Comparison of ENCODE assay signal across 1 cellular context in the genomic region with DNA sequence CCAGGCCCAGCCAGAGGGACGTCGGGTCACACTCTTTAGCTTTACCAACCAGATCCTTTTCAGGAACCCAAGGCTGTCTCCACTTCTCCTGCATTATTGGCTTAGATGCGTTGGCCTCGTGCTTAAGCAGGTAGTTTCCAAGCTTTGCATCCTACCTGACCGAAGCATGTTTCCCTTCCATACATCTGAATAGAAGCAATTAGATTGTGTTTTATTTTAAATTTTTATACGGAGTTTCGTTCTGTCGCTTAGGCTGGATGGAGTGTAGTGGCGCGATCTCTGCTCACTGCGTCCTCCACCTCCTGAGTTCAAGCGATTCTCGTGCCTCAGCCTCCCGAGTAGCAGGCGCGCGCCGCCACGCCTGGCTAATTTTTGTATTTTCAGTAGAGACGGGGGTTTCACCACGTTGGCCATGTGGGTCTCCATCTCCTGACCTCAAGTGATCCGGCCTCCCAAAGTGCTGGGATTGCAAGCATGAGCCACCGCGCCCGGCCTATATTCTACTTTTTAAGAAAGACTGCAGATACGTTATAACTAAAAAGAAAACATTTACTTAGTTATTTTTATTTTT.
TF ChIP-seq lines count a peak whose summit lies in the region.

No MANE protein-coding gene starts in this region.

TF ChIP-seq in GM23338, 12 proteins besides CTCF, POLR2A, EP300 and RAD21:
- TF ChIP-seq, protein P1, sequence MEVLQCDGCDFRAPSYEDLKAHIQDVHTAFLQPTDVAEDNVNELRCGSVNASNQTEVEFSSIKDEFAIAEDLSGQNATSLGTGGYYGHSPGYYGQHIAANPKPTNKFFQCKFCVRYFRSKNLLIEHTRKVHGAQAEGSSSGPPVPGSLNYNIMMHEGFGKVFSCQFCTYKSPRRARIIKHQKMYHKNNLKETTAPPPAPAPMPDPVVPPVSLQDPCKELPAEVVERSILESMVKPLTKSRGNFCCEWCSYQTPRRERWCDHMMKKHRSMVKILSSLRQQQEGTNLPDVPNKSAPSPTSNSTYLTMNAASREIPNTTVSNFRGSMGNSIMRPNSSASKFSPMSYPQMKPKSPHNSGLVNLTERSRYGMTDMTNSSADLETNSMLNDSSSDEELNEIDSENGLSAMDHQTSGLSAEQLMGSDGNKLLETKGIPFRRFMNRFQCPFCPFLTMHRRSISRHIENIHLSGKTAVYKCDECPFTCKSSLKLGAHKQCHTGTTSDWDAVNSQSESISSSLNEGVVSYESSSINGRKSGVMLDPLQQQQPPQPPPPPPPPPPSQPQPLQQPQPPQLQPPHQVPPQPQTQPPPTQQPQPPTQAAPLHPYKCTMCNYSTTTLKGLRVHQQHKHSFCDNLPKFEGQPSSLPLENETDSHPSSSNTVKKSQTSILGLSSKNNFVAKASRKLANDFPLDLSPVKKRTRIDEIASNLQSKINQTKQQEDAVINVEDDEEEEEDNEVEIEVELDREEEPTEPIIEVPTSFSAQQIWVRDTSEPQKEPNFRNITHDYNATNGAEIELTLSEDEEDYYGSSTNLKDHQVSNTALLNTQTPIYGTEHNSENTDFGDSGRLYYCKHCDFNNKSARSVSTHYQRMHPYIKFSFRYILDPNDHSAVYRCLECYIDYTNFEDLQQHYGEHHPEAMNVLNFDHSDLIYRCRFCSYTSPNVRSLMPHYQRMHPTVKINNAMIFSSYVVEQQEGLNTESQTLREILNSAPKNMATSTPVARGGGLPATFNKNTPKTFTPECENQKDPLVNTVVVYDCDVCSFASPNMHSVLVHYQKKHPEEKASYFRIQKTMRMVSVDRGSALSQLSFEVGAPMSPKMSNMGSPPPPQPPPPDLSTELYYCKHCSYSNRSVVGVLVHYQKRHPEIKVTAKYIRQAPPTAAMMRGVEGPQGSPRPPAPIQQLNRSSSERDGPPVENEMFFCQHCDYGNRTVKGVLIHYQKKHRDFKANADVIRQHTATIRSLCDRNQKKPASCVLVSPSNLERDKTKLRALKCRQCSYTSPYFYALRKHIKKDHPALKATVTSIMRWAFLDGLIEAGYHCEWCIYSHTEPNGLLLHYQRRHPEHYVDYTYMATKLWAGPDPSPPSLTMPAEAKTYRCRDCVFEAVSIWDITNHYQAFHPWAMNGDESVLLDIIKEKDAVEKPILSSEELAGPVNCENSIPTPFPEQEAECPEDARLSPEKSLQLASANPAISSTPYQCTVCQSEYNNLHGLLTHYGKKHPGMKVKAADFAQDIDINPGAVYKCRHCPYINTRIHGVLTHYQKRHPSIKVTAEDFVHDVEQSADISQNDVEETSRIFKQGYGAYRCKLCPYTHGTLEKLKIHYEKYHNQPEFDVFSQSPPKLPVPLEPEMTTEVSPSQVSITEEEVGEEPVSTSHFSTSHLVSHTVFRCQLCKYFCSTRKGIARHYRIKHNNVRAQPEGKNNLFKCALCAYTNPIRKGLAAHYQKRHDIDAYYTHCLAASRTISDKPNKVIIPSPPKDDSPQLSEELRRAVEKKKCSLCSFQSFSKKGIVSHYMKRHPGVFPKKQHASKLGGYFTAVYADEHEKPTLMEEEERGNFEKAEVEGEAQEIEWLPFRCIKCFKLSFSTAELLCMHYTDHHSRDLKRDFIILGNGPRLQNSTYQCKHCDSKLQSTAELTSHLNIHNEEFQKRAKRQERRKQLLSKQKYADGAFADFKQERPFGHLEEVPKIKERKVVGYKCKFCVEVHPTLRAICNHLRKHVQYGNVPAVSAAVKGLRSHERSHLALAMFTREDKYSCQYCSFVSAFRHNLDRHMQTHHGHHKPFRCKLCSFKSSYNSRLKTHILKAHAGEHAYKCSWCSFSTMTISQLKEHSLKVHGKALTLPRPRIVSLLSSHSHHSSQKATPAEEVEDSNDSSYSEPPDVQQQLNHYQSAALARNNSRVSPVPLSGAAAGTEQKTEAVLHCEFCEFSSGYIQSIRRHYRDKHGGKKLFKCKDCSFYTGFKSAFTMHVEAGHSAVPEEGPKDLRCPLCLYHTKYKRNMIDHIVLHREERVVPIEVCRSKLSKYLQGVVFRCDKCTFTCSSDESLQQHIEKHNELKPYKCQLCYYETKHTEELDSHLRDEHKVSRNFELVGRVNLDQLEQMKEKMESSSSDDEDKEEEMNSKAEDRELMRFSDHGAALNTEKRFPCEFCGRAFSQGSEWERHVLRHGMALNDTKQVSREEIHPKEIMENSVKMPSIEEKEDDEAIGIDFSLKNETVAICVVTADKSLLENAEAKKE (CRISPR knock-in tag; IDR thresholded peaks at IDR 0.05), result no peak
- TF ChIP-seq CREB1 (CRISPR knock-in tag; IDR thresholded peaks at IDR 0.05; ENCODE audit: low read depth) (no peak), EZH2phosphoT487 (IDR thresholded peaks at IDR 0.05; ENCODE audit: unreplicated experiment) (no peak), NANOG (IDR thresholded peaks at IDR 0.05; ENCODE audit: borderline replicate concordance) (no peak), EZH2 (IDR thresholded peaks at IDR 0.05; ENCODE audit: low read depth, unreplicated experiment) (no peak), ZNF114 (CRISPR knock-in tag; IDR thresholded peaks at IDR 0.05) (no peak), ZNF331 (CRISPR knock-in tag; IDR thresholded peaks at IDR 0.05; ENCODE audit: low read depth) (no peak), POLR2AphosphoS5 (IDR thresholded peaks at IDR 0.05; ENCODE audit: low read depth) (no peak), STAT1 (IDR thresholded peaks at IDR 0.05; ENCODE audit: unreplicated experiment) (no peak), JUNB (IDR thresholded peaks at IDR 0.05; ENCODE audit: unreplicated experiment) (no peak)
- TF ChIP-seq, protein P2, sequence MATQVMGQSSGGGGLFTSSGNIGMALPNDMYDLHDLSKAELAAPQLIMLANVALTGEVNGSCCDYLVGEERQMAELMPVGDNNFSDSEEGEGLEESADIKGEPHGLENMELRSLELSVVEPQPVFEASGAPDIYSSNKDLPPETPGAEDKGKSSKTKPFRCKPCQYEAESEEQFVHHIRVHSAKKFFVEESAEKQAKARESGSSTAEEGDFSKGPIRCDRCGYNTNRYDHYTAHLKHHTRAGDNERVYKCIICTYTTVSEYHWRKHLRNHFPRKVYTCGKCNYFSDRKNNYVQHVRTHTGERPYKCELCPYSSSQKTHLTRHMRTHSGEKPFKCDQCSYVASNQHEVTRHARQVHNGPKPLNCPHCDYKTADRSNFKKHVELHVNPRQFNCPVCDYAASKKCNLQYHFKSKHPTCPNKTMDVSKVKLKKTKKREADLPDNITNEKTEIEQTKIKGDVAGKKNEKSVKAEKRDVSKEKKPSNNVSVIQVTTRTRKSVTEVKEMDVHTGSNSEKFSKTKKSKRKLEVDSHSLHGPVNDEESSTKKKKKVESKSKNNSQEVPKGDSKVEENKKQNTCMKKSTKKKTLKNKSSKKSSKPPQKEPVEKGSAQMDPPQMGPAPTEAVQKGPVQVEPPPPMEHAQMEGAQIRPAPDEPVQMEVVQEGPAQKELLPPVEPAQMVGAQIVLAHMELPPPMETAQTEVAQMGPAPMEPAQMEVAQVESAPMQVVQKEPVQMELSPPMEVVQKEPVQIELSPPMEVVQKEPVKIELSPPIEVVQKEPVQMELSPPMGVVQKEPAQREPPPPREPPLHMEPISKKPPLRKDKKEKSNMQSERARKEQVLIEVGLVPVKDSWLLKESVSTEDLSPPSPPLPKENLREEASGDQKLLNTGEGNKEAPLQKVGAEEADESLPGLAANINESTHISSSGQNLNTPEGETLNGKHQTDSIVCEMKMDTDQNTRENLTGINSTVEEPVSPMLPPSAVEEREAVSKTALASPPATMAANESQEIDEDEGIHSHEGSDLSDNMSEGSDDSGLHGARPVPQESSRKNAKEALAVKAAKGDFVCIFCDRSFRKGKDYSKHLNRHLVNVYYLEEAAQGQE (IDR thresholded peaks at IDR 0.05; ENCODE audit: unreplicated experiment), result no peak
- TF ChIP-seq, protein P3, sequence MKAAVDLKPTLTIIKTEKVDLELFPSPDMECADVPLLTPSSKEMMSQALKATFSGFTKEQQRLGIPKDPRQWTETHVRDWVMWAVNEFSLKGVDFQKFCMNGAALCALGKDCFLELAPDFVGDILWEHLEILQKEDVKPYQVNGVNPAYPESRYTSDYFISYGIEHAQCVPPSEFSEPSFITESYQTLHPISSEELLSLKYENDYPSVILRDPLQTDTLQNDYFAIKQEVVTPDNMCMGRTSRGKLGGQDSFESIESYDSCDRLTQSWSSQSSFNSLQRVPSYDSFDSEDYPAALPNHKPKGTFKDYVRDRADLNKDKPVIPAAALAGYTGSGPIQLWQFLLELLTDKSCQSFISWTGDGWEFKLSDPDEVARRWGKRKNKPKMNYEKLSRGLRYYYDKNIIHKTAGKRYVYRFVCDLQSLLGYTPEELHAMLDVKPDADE (IDR thresholded peaks at IDR 0.05), result no peak
